Comparison of ENCODE assay signal across 13 cellular contexts in the genomic region with DNA sequence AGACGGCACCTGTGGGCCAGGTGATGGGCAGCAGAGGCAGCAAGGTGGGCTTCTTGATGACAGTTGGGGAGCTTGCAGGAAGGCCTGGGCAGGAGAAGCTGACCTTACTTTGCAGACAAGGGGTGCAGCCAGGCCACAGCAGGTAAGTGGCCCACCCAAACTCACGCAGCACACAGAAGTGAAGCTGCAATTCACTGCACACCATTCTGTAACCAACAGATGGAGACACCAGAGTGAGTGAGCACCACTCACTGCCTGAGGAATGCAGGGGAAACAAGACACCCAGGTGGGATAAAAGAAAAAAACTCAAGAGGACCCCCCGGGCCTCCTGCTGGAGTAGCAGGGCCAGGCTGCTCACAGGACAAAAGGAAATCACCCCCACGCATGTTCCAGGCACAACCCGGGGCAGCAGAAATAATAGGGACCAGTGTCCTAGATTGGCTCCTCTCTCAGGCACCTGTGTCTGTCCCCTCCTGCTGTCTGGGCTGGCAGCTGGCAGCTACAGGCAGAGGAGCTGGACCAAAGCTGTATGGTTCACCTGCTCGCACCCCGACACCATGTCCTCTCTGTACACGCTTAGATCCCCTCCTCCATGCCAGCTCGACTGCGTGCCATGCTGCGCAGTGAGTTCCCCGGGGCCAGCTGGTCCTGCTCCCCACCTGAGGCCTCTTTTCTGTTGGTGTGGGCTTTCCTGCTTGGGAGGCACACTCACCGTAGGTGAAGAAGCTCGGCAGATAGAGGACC. TPM values are rescaled to one million over a fixed set of nuclear protein-coding genes. Genes with fewer than 3 reads are reported as not detected.
DNase-seq lines count a peak whose midpoint lies in the region; TF ChIP-seq lines count a peak whose summit lies in the region.
"Had no signal": no experiment of that assay in that cellular context is flagged by ENCODE, and none has a peak within 500 bp of the region (broad histone marks: within the 10 kb centered on the region; RNA-seq: fewer than 3 reads in every experiment).

No MANE protein-coding gene starts in this region.

- intact Hi-C loops in OCI-LY7 (cut with micrococcal nuclease; ENCODE audit: unreplicated experiment), result no loop called here

- no peaks in the 10 kb centered on the region for H3K9me2 ChIP-seq in OCI-LY7 (ENCODE audit: insufficient read depth, low read length)

- H3K79me2 ChIP-seq in OCI-LY7 (ENCODE audit: insufficient read depth, low read depth, low read length), result peaks cover 40% of the 10 kb centered on the region

- H2AFZ ChIP-seq in OCI-LY7 (ENCODE audit: low read length), result no peak overlapping the region

- no peaks in the 10 kb centered on the region for H3K9me3 ChIP-seq in OCI-LY7 (ENCODE audit: low read length)
- H3K9me3 ChIP-seq: tibial artery had no signal

- TF ChIP-seq CTCF in AG09309 (IDR thresholded peaks at IDR 0.05; ENCODE audit: control insufficient read depth, insufficient read depth, low read depth, low read length, missing control alignments), result peak; percentile 7
- peak; percentile 42; the same call in 1 of the 2 replicates for TF ChIP-seq CTCF in OCI-LY7 (conservative IDR thresholded peaks at IDR 0.05; ENCODE audit: low read length)

- peaks cover 23% of the 10 kb centered on the region for H3K4me1 ChIP-seq in OCI-LY7 (ENCODE audit: insufficient read depth, low read length, poor library complexity, severe bottlenecking)

- H4K20me1 ChIP-seq in OCI-LY7 (ENCODE audit: insufficient read depth, low read length), result peaks cover 15% of the 10 kb centered on the region

- H3K4me3 ChIP-seq in AG09309 (ENCODE audit: control insufficient read depth, low read depth, low read length) (no peak overlapping the region), OCI-LY7 (ENCODE audit: low read depth, low read length, poor library complexity, severe bottlenecking) (no peak overlapping the region)
- H3K4me3 ChIP-seq: tibial artery had no signal

- DNase-seq in AG09309 (ENCODE audit: low read depth) (no peak), COR-L47 (lab: John Stamatoyannopoulos, UW) (peak; percentile 16), OCI-LY7 (ENCODE audit: low spot score) (no peak), T-helper 1 cell (no peak), glomerular visceral epithelial cell (ENCODE audit: extremely low spot score) (no peak), NCI-H2029 treated with DMSO at 0.1 percent for 48 hours (lab: John Stamatoyannopoulos, UW) (no peak), T-helper 2 cell (no peak)
- DNase-seq: activated naive CD4-positive, alpha-beta T cell treated with anti-CD3 and anti-CD28 coated beads for 36 hours; effector CD8-positive, alpha-beta T cell; RPMI8226; stimulated activated CD4-positive, alpha-beta T cell treated with anti-CD3 and anti-CD28 coated beads, Interleukin-2, amount 100 ng/mL, for 24 hours; tibial artery had no signal

- BruUV-seq in OCI-LY7 (replicated peaks; lab: Mats Ljungman, UMichigan), result no TSS peak

- peaks cover 38% of the 10 kb centered on the region for H3K36me3 ChIP-seq in OCI-LY7 (ENCODE audit: insufficient read depth, low read length)

- no peaks in the 10 kb centered on the region for H3K27me3 ChIP-seq in layer of hippocampus (ENCODE audit: control insufficient read depth, insufficient read depth, low read length)
- H3K27me3 ChIP-seq: tibial artery had no signal

- POLR2A ChIA-PET in OCI-LY7 (lab: Charles Lee), result interaction anchor here (1.0 kb wide), 1 partner anchor 26 kb away, joined by 7 read pairs; no protein-coding TSS in a partner anchor

- CTCF ChIA-PET in OCI-LY7 (lab: Charles Lee; ENCODE audit: unreplicated experiment), result interaction anchor here (3.1 kb wide), 1 partner anchor 37 kb away, joined by 11 read pairs; no protein-coding TSS in a partner anchor

- H3K27ac ChIP-seq in OCI-LY7 (ENCODE audit: low read depth, low read length, poor library complexity, severe bottlenecking) (no peak overlapping the region), layer of hippocampus (ENCODE audit: low read depth, low read length) (peak overlapping the region; percentile 27)
- H3K27ac ChIP-seq: tibial artery had no signal

- no peak overlapping the region for H3K4me2 ChIP-seq in OCI-LY7 (ENCODE audit: low read length)

RNA-seq across cellular contexts. Expression of a gene that starts 4.9 kb away (rescaled TPM):
- total RNA-seq in OCI-LY7 (2014; rRNA removed; shearing (Covaris generic)), result 81.4 and 93.7 TPM in 2 replicates
- 72.5 and 79.6 TPM in 2 replicates for total RNA-seq in OCI-LY7 (2022)

RNA-seq across cellular contexts. Expression of a gene that starts 24.4 kb away (rescaled TPM):
- 23.8 and 27.8 TPM in 2 replicates for total RNA-seq in OCI-LY7 (2014; rRNA removed; shearing (Covaris generic))
- 45.7 and 48.6 TPM in 2 replicates for total RNA-seq in OCI-LY7 (2022)

RNA-seq across cellular contexts. Expression of a gene that starts 26.5 kb away (rescaled TPM):
- total RNA-seq in OCI-LY7 (2014; rRNA removed; shearing (Covaris generic)), result not detected in 2 replicates
- 0.30 TPM in 1 of 2 replicates, not detected in the other for total RNA-seq in OCI-LY7 (2022)
